ENCODE assay signal across 1 cellular context in the genomic region with DNA sequence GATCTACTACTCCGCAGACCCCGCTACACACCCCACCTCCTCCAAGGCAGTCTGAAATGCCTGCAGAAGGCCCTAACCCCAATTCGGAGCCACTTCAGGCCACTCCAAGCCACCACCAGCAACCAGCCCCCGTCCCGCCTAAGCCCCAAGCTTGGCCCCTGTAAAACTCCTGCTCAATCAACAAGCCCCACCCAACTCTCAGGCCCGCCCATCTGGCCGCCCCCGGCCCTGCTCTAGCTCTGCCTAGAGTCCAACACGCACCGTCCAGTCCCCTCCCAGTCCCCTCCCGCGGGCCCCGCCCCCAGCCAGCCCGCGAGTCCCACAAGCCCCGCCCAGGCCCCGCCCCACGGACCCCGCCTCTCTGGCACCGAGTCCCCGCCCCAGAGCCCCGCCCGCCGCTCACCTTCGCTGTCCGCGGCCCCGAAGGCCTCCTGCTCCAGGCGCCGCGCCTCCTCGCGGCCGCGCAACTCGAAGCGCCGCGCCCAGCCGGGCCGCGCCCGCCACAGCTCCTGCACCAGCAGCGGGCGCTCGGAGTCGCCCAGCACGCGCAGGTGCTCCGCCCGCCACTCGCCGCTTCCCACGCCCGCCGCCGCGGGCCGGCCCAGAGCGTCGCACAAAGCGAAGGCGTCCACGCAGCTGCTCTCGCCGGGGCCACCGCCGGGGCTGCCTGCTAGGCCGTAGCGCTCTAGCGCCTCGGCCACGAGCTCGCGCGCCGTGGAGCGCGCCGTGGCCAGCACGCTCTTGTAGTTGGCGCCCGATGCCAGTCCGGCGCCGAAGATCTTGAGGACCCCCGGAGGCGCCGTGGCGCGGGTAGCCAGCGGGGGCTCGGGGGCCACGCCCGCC.
A peak's percentile ranks its signal among the peaks of the same experiment; 100 is the strongest.
TF ChIP-seq lines count a peak whose summit lies in the region.

No MANE protein-coding gene starts in this region.

TF ChIP-seq in HepG2, 621 proteins besides CTCF, POLR2A, EP300 and RAD21 (continued from another document and continues in another):
- TF ChIP-seq REL (CRISPR knock-in tag; conservative IDR thresholded peaks at IDR 0.05) (peak; percentile 56; the same call in 1 of the 2 replicates), NR2F6 (IDR thresholded peaks at IDR 0.05) (no peak), NR2F6 (CRISPR knock-in tag; IDR thresholded peaks at IDR 0.05) (no peak), BHLHE40 (IDR thresholded peaks at IDR 0.05; ENCODE audit: low read length) (peak; percentile 53; the same call in 1 of the 2 replicates), WIZ (CRISPR knock-in tag; IDR thresholded peaks at IDR 0.05) (no peak), ZNF510 (CRISPR knock-in tag; IDR thresholded peaks at IDR 0.05; ENCODE audit: low read depth) (no peak), GTF3A (CRISPR knock-in tag; conservative IDR thresholded peaks at IDR 0.05) (0 out of 2 replicates have a peak, but pooled peaks have one; percentile 30), ZNF883 (CRISPR knock-in tag; IDR thresholded peaks at IDR 0.05; ENCODE audit: not compliant biosample characterization) (no peak), SKI (IDR thresholded peaks at IDR 0.05; ENCODE audit: partially characterized antibody) (no peak), CC2D1A (CRISPR knock-in tag; IDR thresholded peaks at IDR 0.05) (no peak), NFIC (IDR thresholded peaks at IDR 0.05; ENCODE audit: low read length) (no peak), THAP11 (CRISPR knock-in tag; IDR thresholded peaks at IDR 0.05) (peak; percentile 81), ZNF350 (CRISPR knock-in tag; IDR thresholded peaks at IDR 0.05; ENCODE audit: borderline replicate concordance, low read depth) (no peak), ZNF713 (CRISPR knock-in tag; IDR thresholded peaks at IDR 0.05) (no peak), HNRNPL (IDR thresholded peaks at IDR 0.05; ENCODE audit: low read depth, low read length) (no peak), ZNF552 (CRISPR knock-in tag; IDR thresholded peaks at IDR 0.05; ENCODE audit: borderline replicate concordance) (no peak), HNF4G (IDR thresholded peaks at IDR 0.05; ENCODE audit: borderline replicate concordance, low read depth, low read length) (peak; percentile 4; the same call in 1 of the 2 replicates), HNF4G (CRISPR knock-in tag; IDR thresholded peaks at IDR 0.05; ENCODE audit: borderline replicate concordance, low read depth) (no peak), ZNF572 (CRISPR knock-in tag; IDR thresholded peaks at IDR 0.05) (no peak), ELF4 (CRISPR knock-in tag; IDR thresholded peaks at IDR 0.05; ENCODE audit: borderline replicate concordance) (no peak), FOXO1 (CRISPR knock-in tag; IDR thresholded peaks at IDR 0.05) (no peak), ZNF460 (CRISPR knock-in tag; IDR thresholded peaks at IDR 0.05; ENCODE audit: borderline replicate concordance) (no peak), FOXK2 (IDR thresholded peaks at IDR 0.05) (0 out of 2 replicates have a peak, but pooled peaks have one; percentile 29), ZNF674 (CRISPR knock-in tag; IDR thresholded peaks at IDR 0.05; ENCODE audit: low read depth) (no peak), PAWR (CRISPR knock-in tag; IDR thresholded peaks at IDR 0.05; ENCODE audit: borderline replicate concordance) (no peak), EZH2 (conservative IDR thresholded peaks at IDR 0.05; ENCODE audit: low read depth, low read length) (no peak), KDM4B (CRISPR knock-in tag; IDR thresholded peaks at IDR 0.05) (no peak), MBNL3 (CRISPR knock-in tag; conservative IDR thresholded peaks at IDR 0.05) (no peak)
- TF ChIP-seq, protein P1, sequence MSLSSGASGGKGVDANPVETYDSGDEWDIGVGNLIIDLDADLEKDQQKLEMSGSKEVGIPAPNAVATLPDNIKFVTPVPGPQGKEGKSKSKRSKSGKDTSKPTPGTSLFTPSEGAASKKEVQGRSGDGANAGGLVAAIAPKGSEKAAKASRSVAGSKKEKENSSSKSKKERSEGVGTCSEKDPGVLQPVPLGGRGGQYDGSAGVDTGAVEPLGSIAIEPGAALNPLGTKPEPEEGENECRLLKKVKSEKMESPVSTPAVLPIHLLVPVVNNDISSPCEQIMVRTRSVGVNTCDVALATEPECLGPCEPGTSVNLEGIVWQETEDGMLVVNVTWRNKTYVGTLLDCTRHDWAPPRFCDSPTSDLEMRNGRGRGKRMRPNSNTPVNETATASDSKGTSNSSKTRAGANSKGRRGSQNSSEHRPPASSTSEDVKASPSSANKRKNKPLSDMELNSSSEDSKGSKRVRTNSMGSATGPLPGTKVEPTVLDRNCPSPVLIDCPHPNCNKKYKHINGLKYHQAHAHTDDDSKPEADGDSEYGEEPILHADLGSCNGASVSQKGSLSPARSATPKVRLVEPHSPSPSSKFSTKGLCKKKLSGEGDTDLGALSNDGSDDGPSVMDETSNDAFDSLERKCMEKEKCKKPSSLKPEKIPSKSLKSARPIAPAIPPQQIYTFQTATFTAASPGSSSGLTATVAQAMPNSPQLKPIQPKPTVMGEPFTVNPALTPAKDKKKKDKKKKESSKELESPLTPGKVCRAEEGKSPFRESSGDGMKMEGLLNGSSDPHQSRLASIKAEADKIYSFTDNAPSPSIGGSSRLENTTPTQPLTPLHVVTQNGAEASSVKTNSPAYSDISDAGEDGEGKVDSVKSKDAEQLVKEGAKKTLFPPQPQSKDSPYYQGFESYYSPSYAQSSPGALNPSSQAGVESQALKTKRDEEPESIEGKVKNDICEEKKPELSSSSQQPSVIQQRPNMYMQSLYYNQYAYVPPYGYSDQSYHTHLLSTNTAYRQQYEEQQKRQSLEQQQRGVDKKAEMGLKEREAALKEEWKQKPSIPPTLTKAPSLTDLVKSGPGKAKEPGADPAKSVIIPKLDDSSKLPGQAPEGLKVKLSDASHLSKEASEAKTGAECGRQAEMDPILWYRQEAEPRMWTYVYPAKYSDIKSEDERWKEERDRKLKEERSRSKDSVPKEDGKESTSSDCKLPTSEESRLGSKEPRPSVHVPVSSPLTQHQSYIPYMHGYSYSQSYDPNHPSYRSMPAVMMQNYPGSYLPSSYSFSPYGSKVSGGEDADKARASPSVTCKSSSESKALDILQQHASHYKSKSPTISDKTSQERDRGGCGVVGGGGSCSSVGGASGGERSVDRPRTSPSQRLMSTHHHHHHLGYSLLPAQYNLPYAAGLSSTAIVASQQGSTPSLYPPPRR (CRISPR knock-in tag; IDR thresholded peaks at IDR 0.05; ENCODE audit: borderline replicate concordance): no peak
- TF ChIP-seq, protein P2, sequence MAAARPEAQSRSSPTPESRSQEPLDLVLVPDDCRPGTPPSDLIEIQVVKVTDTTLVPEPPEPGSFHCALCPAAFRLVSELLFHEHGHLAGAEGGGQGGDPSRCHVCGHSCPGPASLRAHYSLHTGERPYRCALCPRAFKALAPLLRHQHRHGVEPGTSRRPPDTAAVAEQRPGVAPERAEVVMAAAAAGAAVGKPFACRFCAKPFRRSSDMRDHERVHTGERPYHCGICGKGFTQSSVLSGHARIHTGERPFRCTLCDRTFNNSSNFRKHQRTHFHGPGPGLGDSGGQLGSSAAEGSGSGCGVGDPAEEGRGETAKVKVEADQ (CRISPR knock-in tag; IDR thresholded peaks at IDR 0.05; ENCODE audit: borderline replicate concordance): peak; percentile 63; the same call in 1 of the 2 replicates
- TF ChIP-seq, protein P3, sequence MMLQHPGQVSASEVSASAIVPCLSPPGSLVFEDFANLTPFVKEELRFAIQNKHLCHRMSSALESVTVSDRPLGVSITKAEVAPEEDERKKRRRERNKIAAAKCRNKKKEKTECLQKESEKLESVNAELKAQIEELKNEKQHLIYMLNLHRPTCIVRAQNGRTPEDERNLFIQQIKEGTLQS (CRISPR knock-in tag; IDR thresholded peaks at IDR 0.05): no peak
- TF ChIP-seq, protein P4, sequence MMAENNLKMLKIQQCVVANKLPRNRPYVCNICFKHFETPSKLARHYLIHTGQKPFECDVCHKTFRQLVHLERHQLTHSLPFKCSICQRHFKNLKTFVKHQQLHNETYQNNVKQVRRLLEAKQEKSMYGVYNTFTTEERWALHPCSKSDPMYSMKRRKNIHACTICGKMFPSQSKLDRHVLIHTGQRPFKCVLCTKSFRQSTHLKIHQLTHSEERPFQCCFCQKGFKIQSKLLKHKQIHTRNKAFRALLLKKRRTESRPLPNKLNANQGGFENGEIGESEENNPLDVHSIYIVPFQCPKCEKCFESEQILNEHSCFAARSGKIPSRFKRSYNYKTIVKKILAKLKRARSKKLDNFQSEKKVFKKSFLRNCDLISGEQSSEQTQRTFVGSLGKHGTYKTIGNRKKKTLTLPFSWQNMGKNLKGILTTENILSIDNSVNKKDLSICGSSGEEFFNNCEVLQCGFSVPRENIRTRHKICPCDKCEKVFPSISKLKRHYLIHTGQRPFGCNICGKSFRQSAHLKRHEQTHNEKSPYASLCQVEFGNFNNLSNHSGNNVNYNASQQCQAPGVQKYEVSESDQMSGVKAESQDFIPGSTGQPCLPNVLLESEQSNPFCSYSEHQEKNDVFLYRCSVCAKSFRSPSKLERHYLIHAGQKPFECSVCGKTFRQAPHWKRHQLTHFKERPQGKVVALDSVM (CRISPR knock-in tag; IDR thresholded peaks at IDR 0.05): peak; percentile 73
- TF ChIP-seq, protein P5, sequence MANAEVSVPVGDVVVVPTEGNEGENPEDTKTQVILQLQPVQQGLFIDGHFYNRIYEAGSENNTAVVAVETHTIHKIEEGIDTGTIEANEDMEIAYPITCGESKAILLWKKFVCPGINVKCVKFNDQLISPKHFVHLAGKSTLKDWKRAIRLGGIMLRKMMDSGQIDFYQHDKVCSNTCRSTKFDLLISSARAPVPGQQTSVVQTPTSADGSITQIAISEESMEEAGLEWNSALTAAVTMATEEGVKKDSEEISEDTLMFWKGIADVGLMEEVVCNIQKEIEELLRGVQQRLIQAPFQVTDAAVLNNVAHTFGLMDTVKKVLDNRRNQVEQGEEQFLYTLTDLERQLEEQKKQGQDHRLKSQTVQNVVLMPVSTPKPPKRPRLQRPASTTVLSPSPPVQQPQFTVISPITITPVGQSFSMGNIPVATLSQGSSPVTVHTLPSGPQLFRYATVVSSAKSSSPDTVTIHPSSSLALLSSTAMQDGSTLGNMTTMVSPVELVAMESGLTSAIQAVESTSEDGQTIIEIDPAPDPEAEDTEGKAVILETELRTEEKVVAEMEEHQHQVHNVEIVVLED (CRISPR knock-in tag; IDR thresholded peaks at IDR 0.05; ENCODE audit: borderline replicate concordance): no peak
- TF ChIP-seq, protein P6, sequence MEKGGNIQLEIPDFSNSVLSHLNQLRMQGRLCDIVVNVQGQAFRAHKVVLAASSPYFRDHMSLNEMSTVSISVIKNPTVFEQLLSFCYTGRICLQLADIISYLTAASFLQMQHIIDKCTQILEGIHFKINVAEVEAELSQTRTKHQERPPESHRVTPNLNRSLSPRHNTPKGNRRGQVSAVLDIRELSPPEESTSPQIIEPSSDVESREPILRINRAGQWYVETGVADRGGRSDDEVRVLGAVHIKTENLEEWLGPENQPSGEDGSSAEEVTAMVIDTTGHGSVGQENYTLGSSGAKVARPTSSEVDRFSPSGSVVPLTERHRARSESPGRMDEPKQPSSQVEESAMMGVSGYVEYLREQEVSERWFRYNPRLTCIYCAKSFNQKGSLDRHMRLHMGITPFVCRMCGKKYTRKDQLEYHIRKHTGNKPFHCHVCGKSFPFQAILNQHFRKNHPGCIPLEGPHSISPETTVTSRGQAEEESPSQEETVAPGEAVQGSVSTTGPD (CRISPR knock-in tag; IDR thresholded peaks at IDR 0.05): no peak
- TF ChIP-seq, protein P7, sequence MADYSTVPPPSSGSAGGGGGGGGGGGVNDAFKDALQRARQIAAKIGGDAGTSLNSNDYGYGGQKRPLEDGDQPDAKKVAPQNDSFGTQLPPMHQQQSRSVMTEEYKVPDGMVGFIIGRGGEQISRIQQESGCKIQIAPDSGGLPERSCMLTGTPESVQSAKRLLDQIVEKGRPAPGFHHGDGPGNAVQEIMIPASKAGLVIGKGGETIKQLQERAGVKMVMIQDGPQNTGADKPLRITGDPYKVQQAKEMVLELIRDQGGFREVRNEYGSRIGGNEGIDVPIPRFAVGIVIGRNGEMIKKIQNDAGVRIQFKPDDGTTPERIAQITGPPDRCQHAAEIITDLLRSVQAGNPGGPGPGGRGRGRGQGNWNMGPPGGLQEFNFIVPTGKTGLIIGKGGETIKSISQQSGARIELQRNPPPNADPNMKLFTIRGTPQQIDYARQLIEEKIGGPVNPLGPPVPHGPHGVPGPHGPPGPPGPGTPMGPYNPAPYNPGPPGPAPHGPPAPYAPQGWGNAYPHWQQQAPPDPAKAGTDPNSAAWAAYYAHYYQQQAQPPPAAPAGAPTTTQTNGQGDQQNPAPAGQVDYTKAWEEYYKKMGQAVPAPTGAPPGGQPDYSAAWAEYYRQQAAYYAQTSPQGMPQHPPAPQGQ (CRISPR knock-in tag; IDR thresholded peaks at IDR 0.05; ENCODE audit: borderline replicate concordance): no peak
- TF ChIP-seq, protein P8, sequence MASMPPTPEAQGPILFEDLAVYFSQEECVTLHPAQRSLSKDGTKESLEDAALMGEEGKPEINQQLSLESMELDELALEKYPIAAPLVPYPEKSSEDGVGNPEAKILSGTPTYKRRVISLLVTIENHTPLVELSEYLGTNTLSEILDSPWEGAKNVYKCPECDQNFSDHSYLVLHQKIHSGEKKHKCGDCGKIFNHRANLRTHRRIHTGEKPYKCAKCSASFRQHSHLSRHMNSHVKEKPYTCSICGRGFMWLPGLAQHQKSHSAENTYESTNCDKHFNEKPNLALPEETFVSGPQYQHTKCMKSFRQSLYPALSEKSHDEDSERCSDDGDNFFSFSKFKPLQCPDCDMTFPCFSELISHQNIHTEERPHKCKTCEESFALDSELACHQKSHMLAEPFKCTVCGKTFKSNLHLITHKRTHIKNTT (CRISPR knock-in tag; IDR thresholded peaks at IDR 0.05): no peak
- TF ChIP-seq, protein P9, sequence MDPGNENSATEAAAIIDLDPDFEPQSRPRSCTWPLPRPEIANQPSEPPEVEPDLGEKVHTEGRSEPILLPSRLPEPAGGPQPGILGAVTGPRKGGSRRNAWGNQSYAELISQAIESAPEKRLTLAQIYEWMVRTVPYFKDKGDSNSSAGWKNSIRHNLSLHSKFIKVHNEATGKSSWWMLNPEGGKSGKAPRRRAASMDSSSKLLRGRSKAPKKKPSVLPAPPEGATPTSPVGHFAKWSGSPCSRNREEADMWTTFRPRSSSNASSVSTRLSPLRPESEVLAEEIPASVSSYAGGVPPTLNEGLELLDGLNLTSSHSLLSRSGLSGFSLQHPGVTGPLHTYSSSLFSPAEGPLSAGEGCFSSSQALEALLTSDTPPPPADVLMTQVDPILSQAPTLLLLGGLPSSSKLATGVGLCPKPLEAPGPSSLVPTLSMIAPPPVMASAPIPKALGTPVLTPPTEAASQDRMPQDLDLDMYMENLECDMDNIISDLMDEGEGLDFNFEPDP (CRISPR knock-in tag; conservative IDR thresholded peaks at IDR 0.05): 0 out of 2 replicates have a peak, but pooled peaks have one; percentile 79
- TF ChIP-seq, protein P10, sequence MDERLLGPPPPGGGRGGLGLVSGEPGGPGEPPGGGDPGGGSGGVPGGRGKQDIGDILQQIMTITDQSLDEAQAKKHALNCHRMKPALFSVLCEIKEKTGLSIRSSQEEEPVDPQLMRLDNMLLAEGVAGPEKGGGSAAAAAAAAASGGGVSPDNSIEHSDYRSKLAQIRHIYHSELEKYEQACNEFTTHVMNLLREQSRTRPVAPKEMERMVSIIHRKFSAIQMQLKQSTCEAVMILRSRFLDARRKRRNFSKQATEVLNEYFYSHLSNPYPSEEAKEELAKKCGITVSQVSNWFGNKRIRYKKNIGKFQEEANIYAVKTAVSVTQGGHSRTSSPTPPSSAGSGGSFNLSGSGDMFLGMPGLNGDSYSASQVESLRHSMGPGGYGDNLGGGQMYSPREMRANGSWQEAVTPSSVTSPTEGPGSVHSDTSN (CRISPR knock-in tag; IDR thresholded peaks at IDR 0.05): no peak
- TF ChIP-seq, protein P11, sequence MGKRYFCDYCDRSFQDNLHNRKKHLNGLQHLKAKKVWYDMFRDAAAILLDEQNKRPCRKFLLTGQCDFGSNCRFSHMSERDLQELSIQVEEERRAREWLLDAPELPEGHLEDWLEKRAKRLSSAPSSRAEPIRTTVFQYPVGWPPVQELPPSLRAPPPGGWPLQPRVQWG (CRISPR knock-in tag; IDR thresholded peaks at IDR 0.05; ENCODE audit: borderline replicate concordance, low read depth): no peak
